In the genomic region with DNA sequence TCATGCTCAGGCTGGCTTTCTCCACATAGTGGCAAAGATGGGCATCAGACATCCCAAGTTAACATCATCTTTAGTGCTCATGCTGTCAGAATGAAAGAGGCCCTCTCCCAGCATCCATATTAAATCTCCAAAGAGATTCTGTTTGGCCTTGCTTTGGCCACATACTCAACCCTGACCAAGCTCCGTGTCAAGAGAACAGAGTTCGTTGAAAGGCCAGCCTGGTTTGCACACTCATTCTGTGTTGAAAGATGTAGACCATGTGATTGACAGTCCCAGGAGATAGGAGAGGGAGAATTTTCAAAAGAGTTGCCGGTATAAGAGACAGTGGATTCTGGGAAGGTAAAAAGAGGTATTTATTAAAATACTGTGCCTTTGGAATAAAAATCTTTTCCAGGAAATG, we compare ENCODE assay signal across 2 cellular contexts.
A peak's percentile ranks its signal among the peaks of the same experiment; 100 is the strongest.
TF ChIP-seq lines count a peak whose summit lies in the region.

No MANE protein-coding gene starts in this region.

TF ChIP-seq in A549, 52 proteins besides CTCF, POLR2A, EP300 and RAD21:
- 0 out of 2 replicates have a peak, but pooled peaks have one; percentile 17 for TF ChIP-seq HOXB5 (CRISPR knock-in tag; IDR thresholded peaks at IDR 0.05)
- TF ChIP-seq RFX5 (IDR thresholded peaks at IDR 0.05) = no peak
- TF ChIP-seq, protein P1, sequence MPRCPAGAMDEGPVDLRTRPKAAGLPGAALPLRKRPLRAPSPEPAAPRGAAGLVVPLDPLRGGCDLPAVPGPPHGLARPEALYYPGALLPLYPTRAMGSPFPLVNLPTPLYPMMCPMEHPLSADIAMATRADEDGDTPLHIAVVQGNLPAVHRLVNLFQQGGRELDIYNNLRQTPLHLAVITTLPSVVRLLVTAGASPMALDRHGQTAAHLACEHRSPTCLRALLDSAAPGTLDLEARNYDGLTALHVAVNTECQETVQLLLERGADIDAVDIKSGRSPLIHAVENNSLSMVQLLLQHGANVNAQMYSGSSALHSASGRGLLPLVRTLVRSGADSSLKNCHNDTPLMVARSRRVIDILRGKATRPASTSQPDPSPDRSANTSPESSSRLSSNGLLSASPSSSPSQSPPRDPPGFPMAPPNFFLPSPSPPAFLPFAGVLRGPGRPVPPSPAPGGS (IDR thresholded peaks at IDR 0.05) = no peak
- no peak for TF ChIP-seq CHD4 (IDR thresholded peaks at IDR 0.05; ENCODE audit: borderline replicate concordance)
- no peak for TF ChIP-seq ZFP36 (IDR thresholded peaks at IDR 0.05; ENCODE audit: borderline replicate concordance, partially characterized antibody)
- no peak for TF ChIP-seq ESRRA (IDR thresholded peaks at IDR 0.05; ENCODE audit: borderline replicate concordance, low read length)
- no peak; a peak in 1 of 4 replicates for TF ChIP-seq CEBPB (IDR thresholded peaks at IDR 0.05)
- TF ChIP-seq BHLHE40 (IDR thresholded peaks at IDR 0.05; ENCODE audit: low read depth, low read length) = no peak
- no peak for TF ChIP-seq CBX8 (IDR thresholded peaks at IDR 0.05)
- TF ChIP-seq ZNF302 (CRISPR knock-in tag; IDR thresholded peaks at IDR 0.05) = no peak
- no peak for TF ChIP-seq FOSB (CRISPR knock-in tag; IDR thresholded peaks at IDR 0.05)
- no peak for TF ChIP-seq HEYL (CRISPR knock-in tag; IDR thresholded peaks at IDR 0.05)
- TF ChIP-seq, protein P2, sequence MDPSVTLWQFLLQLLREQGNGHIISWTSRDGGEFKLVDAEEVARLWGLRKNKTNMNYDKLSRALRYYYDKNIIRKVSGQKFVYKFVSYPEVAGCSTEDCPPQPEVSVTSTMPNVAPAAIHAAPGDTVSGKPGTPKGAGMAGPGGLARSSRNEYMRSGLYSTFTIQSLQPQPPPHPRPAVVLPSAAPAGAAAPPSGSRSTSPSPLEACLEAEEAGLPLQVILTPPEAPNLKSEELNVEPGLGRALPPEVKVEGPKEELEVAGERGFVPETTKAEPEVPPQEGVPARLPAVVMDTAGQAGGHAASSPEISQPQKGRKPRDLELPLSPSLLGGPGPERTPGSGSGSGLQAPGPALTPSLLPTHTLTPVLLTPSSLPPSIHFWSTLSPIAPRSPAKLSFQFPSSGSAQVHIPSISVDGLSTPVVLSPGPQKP (IDR thresholded peaks at IDR 0.05; ENCODE audit: low read depth, low read length) = no peak
- TF ChIP-seq, protein P3, sequence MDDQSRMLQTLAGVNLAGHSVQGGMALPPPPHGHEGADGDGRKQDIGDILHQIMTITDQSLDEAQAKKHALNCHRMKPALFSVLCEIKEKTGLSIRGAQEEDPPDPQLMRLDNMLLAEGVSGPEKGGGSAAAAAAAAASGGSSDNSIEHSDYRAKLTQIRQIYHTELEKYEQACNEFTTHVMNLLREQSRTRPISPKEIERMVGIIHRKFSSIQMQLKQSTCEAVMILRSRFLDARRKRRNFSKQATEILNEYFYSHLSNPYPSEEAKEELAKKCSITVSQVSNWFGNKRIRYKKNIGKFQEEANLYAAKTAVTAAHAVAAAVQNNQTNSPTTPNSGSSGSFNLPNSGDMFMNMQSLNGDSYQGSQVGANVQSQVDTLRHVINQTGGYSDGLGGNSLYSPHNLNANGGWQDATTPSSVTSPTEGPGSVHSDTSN (IDR thresholded peaks at IDR 0.05) = peak; percentile 18; the same call in 1 of the 2 replicates
- no peak for TF ChIP-seq TFCP2L1 (CRISPR knock-in tag; IDR thresholded peaks at IDR 0.05)
- no peak for TF ChIP-seq EHF (CRISPR knock-in tag; IDR thresholded peaks at IDR 0.05)
- TF ChIP-seq, protein P4, sequence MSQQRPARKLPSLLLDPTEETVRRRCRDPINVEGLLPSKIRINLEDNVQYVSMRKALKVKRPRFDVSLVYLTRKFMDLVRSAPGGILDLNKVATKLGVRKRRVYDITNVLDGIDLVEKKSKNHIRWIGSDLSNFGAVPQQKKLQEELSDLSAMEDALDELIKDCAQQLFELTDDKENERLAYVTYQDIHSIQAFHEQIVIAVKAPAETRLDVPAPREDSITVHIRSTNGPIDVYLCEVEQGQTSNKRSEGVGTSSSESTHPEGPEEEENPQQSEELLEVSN (IDR thresholded peaks at IDR 0.05; ENCODE audit: borderline replicate concordance, low read depth) = no peak
- no peak for TF ChIP-seq HOXB13 (CRISPR knock-in tag; IDR thresholded peaks at IDR 0.05; ENCODE audit: low read depth)
- peak; percentile 64 for TF ChIP-seq MAFK (IDR thresholded peaks at IDR 0.05; ENCODE audit: partially characterized antibody)
- peak; percentile 83 for TF ChIP-seq RARB (CRISPR knock-in tag; IDR thresholded peaks at IDR 0.05)
- TF ChIP-seq SMC3 (IDR thresholded peaks at IDR 0.05) = no peak
- TF ChIP-seq ZC3H11A (IDR thresholded peaks at IDR 0.05) = no peak
- TF ChIP-seq SREBF2 (IDR thresholded peaks at IDR 0.05) = no peak

TF ChIP-seq in IMR-90, 13 proteins besides CTCF, POLR2A, EP300 and RAD21:
- TF ChIP-seq MAZ (IDR thresholded peaks at IDR 0.05; ENCODE audit: borderline replicate concordance, low read depth, low read length) (no peak), CHD1 (IDR thresholded peaks at IDR 0.05; ENCODE audit: low read depth, low read length) (no peak), BHLHE40 (IDR thresholded peaks at IDR 0.05; ENCODE audit: low read depth, low read length) (no peak), SMC3 (IDR thresholded peaks at IDR 0.05; ENCODE audit: low read depth, low read length) (no peak), NFE2L2 (IDR thresholded peaks at IDR 0.05; ENCODE audit: low read depth, low read length) (no peak), CEBPB (IDR thresholded peaks at IDR 0.05; ENCODE audit: low read depth, low read length) (no peak), RCOR1 (IDR thresholded peaks at IDR 0.05; ENCODE audit: insufficient replicate concordance, low read length) (no peak), RFX5 (IDR thresholded peaks at IDR 0.05; ENCODE audit: low read depth, low read length) (no peak), FOS (IDR thresholded peaks at IDR 0.05; ENCODE audit: low read depth, low read length) (no peak), MXI1 (IDR thresholded peaks at IDR 0.05; ENCODE audit: borderline replicate concordance, low read depth, low read length) (no peak), MAFK (IDR thresholded peaks at IDR 0.05; ENCODE audit: low read depth, low read length) (no peak)
- TF ChIP-seq, protein P2 (IDR thresholded peaks at IDR 0.05; ENCODE audit: borderline replicate concordance, low read depth, low read length) = no peak
- TF ChIP-seq, protein P5, sequence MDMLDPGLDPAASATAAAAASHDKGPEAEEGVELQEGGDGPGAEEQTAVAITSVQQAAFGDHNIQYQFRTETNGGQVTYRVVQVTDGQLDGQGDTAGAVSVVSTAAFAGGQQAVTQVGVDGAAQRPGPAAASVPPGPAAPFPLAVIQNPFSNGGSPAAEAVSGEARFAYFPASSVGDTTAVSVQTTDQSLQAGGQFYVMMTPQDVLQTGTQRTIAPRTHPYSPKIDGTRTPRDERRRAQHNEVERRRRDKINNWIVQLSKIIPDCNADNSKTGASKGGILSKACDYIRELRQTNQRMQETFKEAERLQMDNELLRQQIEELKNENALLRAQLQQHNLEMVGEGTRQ (IDR thresholded peaks at IDR 0.05; ENCODE audit: low read depth, low read length) = no peak
TF ChIP-seq in IMR-90: peak in this region for 0.
